In the genomic region with DNA sequence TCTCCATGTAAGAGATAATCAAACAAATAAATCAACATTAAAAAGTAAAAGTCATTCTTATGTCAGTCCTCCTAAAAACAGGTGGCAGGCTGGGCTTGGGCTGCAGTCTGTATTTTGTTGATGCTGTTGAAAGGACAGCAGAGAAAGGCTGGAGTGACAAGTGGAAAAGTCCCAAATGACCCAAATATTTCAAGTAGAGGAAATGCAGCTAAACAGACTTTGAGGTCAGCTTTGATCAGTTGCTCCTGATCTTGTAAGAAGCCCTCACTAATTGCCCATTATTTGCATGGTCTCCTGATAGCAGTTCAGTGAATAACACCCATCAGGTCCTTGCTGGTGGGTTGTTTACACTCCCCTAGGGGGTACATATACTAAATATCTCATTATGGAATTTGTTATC, we compare ENCODE assay signal across 30 cellular contexts.
"Had no signal": no experiment of that assay in that cellular context is flagged by ENCODE, and none has a peak within 500 bp of the region (broad histone marks: within the 10 kb centered on the region; RNA-seq: fewer than 3 reads in every experiment).

No MANE protein-coding gene starts in this region.

- H3K27ac Mint-ChIP-seq: naive B cell; natural killer cell; nephron progenitor cell; neural progenitor cell; stimulated activated memory B cell treated with anti-CD40 and anti-IgM and Interleukin-4, amounts not matched to agents 10 μg/mL and 1 μg/mL and 100 μg/mL, for 72 hours; stimulated activated naive CD8-positive, alpha-beta T cell treated with anti-CD3 and anti-CD28 coated beads, Interleukin-15, amount 100 ng/mL, for 72 hours had no signal

- H3K4me2 ChIP-seq: neural progenitor cell had no signal

- H3K4me1 ChIP-seq: lower lobe of right lung, pancreas, sigmoid colon, transverse colon, upper lobe of right lung had no signal

- H3K4me3 Mint-ChIP-seq: naive B cell; natural killer cell; nephron progenitor cell; neural progenitor cell; stimulated activated memory B cell treated with anti-CD40 and anti-IgM and Interleukin-4, amounts not matched to agents 10 μg/mL and 1 μg/mL and 100 μg/mL, for 72 hours; stimulated activated naive CD8-positive, alpha-beta T cell treated with anti-CD3 and anti-CD28 coated beads, Interleukin-15, amount 100 ng/mL, for 72 hours had no signal

- H2AFZ ChIP-seq: neural progenitor cell had no signal

- H3K36me3 Mint-ChIP-seq: naive B cell; natural killer cell; neural progenitor cell; stimulated activated memory B cell treated with anti-CD40 and anti-IgM and Interleukin-4, amounts not matched to agents 10 μg/mL and 1 μg/mL and 100 μg/mL, for 72 hours had no signal

- H3K9me3 ChIP-seq: left lung, lower lobe of right lung, neutrophil, pancreas, prostate gland, sigmoid colon, testis, thyroid gland, transverse colon, upper lobe of right lung had no signal

- H3K36me3 ChIP-seq: left lung, lower lobe of right lung, neural progenitor cell, neutrophil, pancreas, prostate gland, sigmoid colon, thyroid gland, transverse colon, upper lobe of right lung had no signal

- H3K27me3 ChIP-seq: testis, thyroid gland had no signal

- FAIRE-seq: kidney, pancreas, small intestine, urothelium cell line had no signal

- H3K4me3 ChIP-seq: left lung, lower lobe of right lung, neural progenitor cell, pancreas, prostate gland, sigmoid colon, testis, thyroid gland, transverse colon, upper lobe of right lung had no signal

- DNase-seq: hippocampal formation; kidney; left colon; left lung; lower lobe of right lung; mammary epithelial cell; mesenchymal stem cell; naive B cell; natural killer cell; nephron progenitor cell; pancreas; retina; right cardiac atrium; sigmoid colon; small intestine; stimulated activated CD4-positive, alpha-beta T cell treated with anti-CD3 and anti-CD28 coated beads, Interleukin-1b, Interleukin-23, amount 100 ng/mL, for 48 hours; stimulated activated CD4-positive, alpha-beta T cell treated with anti-CD3 and anti-CD28 coated beads, Interleukin-2, amount 100 ng/mL, for 48 hours; stimulated activated CD4-positive, alpha-beta T cell treated with anti-CD3 and anti-CD28 coated beads, Interleukin-4, amount 100 ng/mL, for 4 hours; stimulated activated CD8-positive, alpha-beta memory T cell treated with anti-CD3 and anti-CD28 coated beads, Interleukin-4, amount 100 ng/mL, for 48 hours; stimulated activated naive CD4-positive, alpha-beta T cell treated with Interleukin-2 at 50 U/mL for 16 hours; stimulated activated naive CD8-positive, alpha-beta T cell treated with anti-CD3 and anti-CD28 coated beads, Interleukin-15, amount 100 ng/mL, for 72 hours; testis; thyroid gland; transverse colon; upper lobe of right lung had no signal

- ATAC-seq: left colon; left lung; lower lobe of right lung; natural killer cell; pancreas; right cardiac atrium; stimulated activated memory B cell treated with anti-CD40 and anti-IgM and Interleukin-4, amounts not matched to agents 10 μg/mL and 1 μg/mL and 100 μg/mL, for 72 hours; stimulated activated naive CD8-positive, alpha-beta T cell treated with anti-CD3 and anti-CD28 coated beads, Interleukin-15, amount 100 ng/mL, for 72 hours; upper lobe of right lung had no signal

- H3K27ac ChIP-seq: left lung, lower lobe of right lung, neural progenitor cell, neutrophil, pancreas, sigmoid colon, testis, thyroid gland, transverse colon, upper lobe of right lung had no signal

- H3K9ac ChIP-seq: neural progenitor cell had no signal

- H3K9me3 Mint-ChIP-seq: naive B cell; natural killer cell; nephron progenitor cell; neural progenitor cell; stimulated activated memory B cell treated with anti-CD40 and anti-IgM and Interleukin-4, amounts not matched to agents 10 μg/mL and 1 μg/mL and 100 μg/mL, for 72 hours had no signal
